Comparison of ENCODE assay signal across 1 cellular context in genomic region chr16:56657555-56658430, GRCh38.
TF ChIP-seq lines count a peak whose summit lies in the region.

Gene MT1F (plus strand): TSS chr16:56657959. CDS start chr16:56658059, 100 bp downstream.

TF ChIP-seq in GM23338, 12 proteins besides CTCF, POLR2A, EP300 and RAD21 (continued from another document):
- TF ChIP-seq, protein P1, sequence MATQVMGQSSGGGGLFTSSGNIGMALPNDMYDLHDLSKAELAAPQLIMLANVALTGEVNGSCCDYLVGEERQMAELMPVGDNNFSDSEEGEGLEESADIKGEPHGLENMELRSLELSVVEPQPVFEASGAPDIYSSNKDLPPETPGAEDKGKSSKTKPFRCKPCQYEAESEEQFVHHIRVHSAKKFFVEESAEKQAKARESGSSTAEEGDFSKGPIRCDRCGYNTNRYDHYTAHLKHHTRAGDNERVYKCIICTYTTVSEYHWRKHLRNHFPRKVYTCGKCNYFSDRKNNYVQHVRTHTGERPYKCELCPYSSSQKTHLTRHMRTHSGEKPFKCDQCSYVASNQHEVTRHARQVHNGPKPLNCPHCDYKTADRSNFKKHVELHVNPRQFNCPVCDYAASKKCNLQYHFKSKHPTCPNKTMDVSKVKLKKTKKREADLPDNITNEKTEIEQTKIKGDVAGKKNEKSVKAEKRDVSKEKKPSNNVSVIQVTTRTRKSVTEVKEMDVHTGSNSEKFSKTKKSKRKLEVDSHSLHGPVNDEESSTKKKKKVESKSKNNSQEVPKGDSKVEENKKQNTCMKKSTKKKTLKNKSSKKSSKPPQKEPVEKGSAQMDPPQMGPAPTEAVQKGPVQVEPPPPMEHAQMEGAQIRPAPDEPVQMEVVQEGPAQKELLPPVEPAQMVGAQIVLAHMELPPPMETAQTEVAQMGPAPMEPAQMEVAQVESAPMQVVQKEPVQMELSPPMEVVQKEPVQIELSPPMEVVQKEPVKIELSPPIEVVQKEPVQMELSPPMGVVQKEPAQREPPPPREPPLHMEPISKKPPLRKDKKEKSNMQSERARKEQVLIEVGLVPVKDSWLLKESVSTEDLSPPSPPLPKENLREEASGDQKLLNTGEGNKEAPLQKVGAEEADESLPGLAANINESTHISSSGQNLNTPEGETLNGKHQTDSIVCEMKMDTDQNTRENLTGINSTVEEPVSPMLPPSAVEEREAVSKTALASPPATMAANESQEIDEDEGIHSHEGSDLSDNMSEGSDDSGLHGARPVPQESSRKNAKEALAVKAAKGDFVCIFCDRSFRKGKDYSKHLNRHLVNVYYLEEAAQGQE (IDR thresholded peaks at IDR 0.05; ENCODE audit: unreplicated experiment), result no peak
- TF ChIP-seq POLR2AphosphoS5 (IDR thresholded peaks at IDR 0.05; ENCODE audit: low read depth), result peak; percentile 45
